ENCODE assay signal across 9 cellular contexts in genomic region chr3:4984511-4984864, GRCh38. TPM values are rescaled to one million over a fixed set of nuclear protein-coding genes. Genes with fewer than 3 reads are reported as not detected.
DNase-seq lines count a peak whose midpoint lies in the region; ATAC-seq, FAIRE-seq and TF ChIP-seq lines count a peak whose summit lies in the region.
"Had no signal": no experiment of that assay in that cellular context is flagged by ENCODE, and none has a peak within 500 bp of the region (broad histone marks: within the 10 kb centered on the region; RNA-seq: fewer than 3 reads in every experiment).

No MANE protein-coding gene starts in this region.

- TF ChIP-seq POLR2A in GM12891 (IDR thresholded peaks at IDR 0.05; ENCODE audit: low read depth, low read length), result peak; percentile 10; the same call in 1 of the 2 replicates

- H3K4me3 Mint-ChIP-seq in activated CD4-positive, alpha-beta memory T cell treated with anti-CD3 and anti-CD28 coated beads for 36 hours, result peak overlapping the region; percentile 87

- H3K9me3 Mint-ChIP-seq in activated CD4-positive, alpha-beta memory T cell treated with anti-CD3 and anti-CD28 coated beads for 36 hours, result no peaks in the 10 kb centered on the region

- TF ChIP-seq CTCF in fibroblast of pulmonary artery (IDR thresholded peaks at IDR 0.05; ENCODE audit: low read length, missing control alignments) (no peak), GM13976 (IDR thresholded peaks at IDR 0.05; ENCODE audit: borderline replicate concordance, control extremely low read depth, extremely low read depth, insufficient read depth, missing control alignments) (no peak)

- POLR2A ChIA-PET in activated CD4-positive, alpha-beta memory T cell treated with anti-CD3 and anti-CD28 coated beads for 36 hours (lab: Charles Lee), result interaction anchor here (0.8 to 12.7 kb wide), 24 partner anchors 10 to 491 kb away, joined by 3 to 263 read pairs (median 4); partner anchors contain the start of gene ITPR1

- peaks cover 60% of the 10 kb centered on the region for H3K4me1 Mint-ChIP-seq in activated CD4-positive, alpha-beta memory T cell treated with anti-CD3 and anti-CD28 coated beads for 36 hours (ENCODE audit: low read depth)

- H3K36me3 Mint-ChIP-seq in activated CD4-positive, alpha-beta memory T cell treated with anti-CD3 and anti-CD28 coated beads for 36 hours, result peaks cover 59% of the 10 kb centered on the region

- H3K27ac ChIP-seq in skin epidermis, result peak overlapping the region; percentile 31 to 100 (median 99)

- no peak for FAIRE-seq in GM12891 (lab: Jason Lieb, UNC)

- peak overlapping the region; percentile 85 for H3K27ac Mint-ChIP-seq in activated CD4-positive, alpha-beta memory T cell treated with anti-CD3 and anti-CD28 coated beads for 36 hours

- H3K4me3 ChIP-seq in fibroblast of pulmonary artery (replicated peaks; ENCODE audit: low read depth, low read length) (peak overlapping the region; percentile 100), skin epidermis (peak overlapping the region in 6 of 7 experiments; percentile 30 to 91 (median 86))

- intact Hi-C loops in activated CD4-positive, alpha-beta memory T cell treated with anti-CD3 and anti-CD28 coated beads for 36 hours (cut with micrococcal nuclease), result loop anchor here (1.0 kb wide), 1 partner anchor 38 kb away; no protein-coding TSS in a partner anchor

- CTCF ChIA-PET in activated CD4-positive, alpha-beta memory T cell treated with anti-CD3 and anti-CD28 coated beads for 36 hours (lab: Charles Lee), result interaction anchor here (0.8 to 13.4 kb wide), 16 partner anchors 8 to 274 kb away, joined by 3 to 204 read pairs (median 6); no protein-coding TSS in a partner anchor

- H3K27me3 Mint-ChIP-seq in activated CD4-positive, alpha-beta memory T cell treated with anti-CD3 and anti-CD28 coated beads for 36 hours, result no peaks in the 10 kb centered on the region

- DNase-seq in GM12891 (ENCODE audit: insufficient read length, low spot score) (no peak), fibroblast of pulmonary artery (ENCODE audit: low read depth) (peak; percentile 42), GM13976 (ENCODE audit: low spot score) (no peak), kidney glomerular epithelial cell (lab: John Stamatoyannopoulos, UW) (no peak)
- DNase-seq in activated CD4-positive, alpha-beta memory T cell treated with anti-CD3 and anti-CD28 coated beads for 36 hours, result no peak
- DNase-seq: NCI-H2029 treated with DMSO at 0.1 percent for 48 hours had no signal

- no peak for ATAC-seq in HG03045 (IDR thresholded peaks at IDR 0.05; ENCODE audit: unreplicated experiment)
- no peak for ATAC-seq in GM19397 (IDR thresholded peaks at IDR 0.05; ENCODE audit: unreplicated experiment)

- in situ Hi-C loops in GM13976 (cut with MboI; ENCODE audit: low sequenced_read_pairs, unreplicated experiment), result no loop called here

TF ChIP-seq in GM12891, 5 proteins besides CTCF, POLR2A, EP300 and RAD21:
- TF ChIP-seq SPI1 (IDR thresholded peaks at IDR 0.05; ENCODE audit: low read depth, low read length), result no peak
- no peak for TF ChIP-seq POU2F2 (IDR thresholded peaks at IDR 0.05; ENCODE audit: low read depth, low read length)
- TF ChIP-seq TAF1 (IDR thresholded peaks at IDR 0.05; ENCODE audit: low read depth, low read length), result no peak
- TF ChIP-seq PAX5 (IDR thresholded peaks at IDR 0.05; ENCODE audit: insufficient read depth, low read length, severe bottlenecking), result no peak
- no peak; the same call in 1 of the 2 replicates for TF ChIP-seq POLR2AphosphoS5 (IDR thresholded peaks at IDR 0.05; ENCODE audit: low read depth, low read length)
TF ChIP-seq in GM12891: peak in this region for 0.

RNA-seq across cellular contexts. Expression of gene BHLHE40, which starts 5.3 kb away (rescaled TPM):
- 101 TPM for polyA plus RNA-seq in GM12891 (2012; ENCODE audit: low read depth, missing spikeins)
- 100 to 1,000 TPM; 188 to 195 TPM for total RNA-seq in activated CD4-positive, alpha-beta memory T cell treated with anti-CD3 and anti-CD28 coated beads for 36 hours
